In genomic region chr18:6610436-6610835, GRCh38 we compare ENCODE assay signal across 1 cellular context.
TF ChIP-seq lines count a peak whose summit lies in the region.

No MANE protein-coding gene starts in this region.

TF ChIP-seq in IMR-90, 13 proteins besides CTCF, POLR2A, EP300 and RAD21 (continued from another document):
- no peak for TF ChIP-seq FOS (IDR thresholded peaks at IDR 0.05; ENCODE audit: low read depth, low read length)
